In genomic region chr22:23020659-23021293, GRCh38 we compare ENCODE assay signal across 15 cellular contexts. TPM values are rescaled to one million over a fixed set of nuclear protein-coding genes. Genes with fewer than 3 reads are reported as not detected.
A peak's percentile ranks its signal among the peaks of the same experiment; 100 is the strongest.
DNase-seq lines count a peak whose midpoint lies in the region; ATAC-seq, FAIRE-seq and TF ChIP-seq lines count a peak whose summit lies in the region.
"Had no signal": no experiment of that assay in that cellular context is flagged by ENCODE, and none has a peak within 500 bp of the region (broad histone marks: within the 10 kb centered on the region; RNA-seq: fewer than 3 reads in every experiment).

No MANE protein-coding gene starts in this region.

- no peak overlapping the region for H2AFZ ChIP-seq in GM12878 (ENCODE audit: control insufficient read depth, low read depth, low read length)

- peak overlapping the region; percentile 72 for H3K27ac Mint-ChIP-seq in stimulated activated naive B cell treated with anti-CD40 and anti-IgM and Interleukin-4, amounts not matched to agents 10 μg/mL and 1 μg/mL and 100 μg/mL, for 72 hours
- H3K27ac Mint-ChIP-seq: CD8-positive, alpha-beta memory T cell; HFFc6 had no signal

- H3K9me3 ChIP-seq in GM12878 (replicated peaks; ENCODE audit: control insufficient read depth, insufficient read depth, low read length) = no peaks in the 10 kb centered on the region
- H3K9me3 ChIP-seq: Caco-2, HAP-1 had no signal

- H3K4me1 Mint-ChIP-seq in stimulated activated naive B cell treated with anti-CD40 and anti-IgM and Interleukin-4, amounts not matched to agents 10 μg/mL and 1 μg/mL and 100 μg/mL, for 72 hours = peaks cover 11 to 15% of the 10 kb centered on the region in 2 donors
- no peaks in the 10 kb centered on the region for H3K4me1 Mint-ChIP-seq in activated T-cell treated with anti-CD3 and anti-CD28 coated beads, Interleukin-2, amount 50 U/mL, for 4 hours (ENCODE audit: low read depth)

- no peak for DNase-seq in GM18507 (ENCODE audit: extremely low spot score, insufficient read length, low read depth)
- peak; percentile 29 for DNase-seq in MV-4-11 (lab: John Stamatoyannopoulos, UW)
- no peak for DNase-seq in GM12878 (ENCODE audit: low read depth, low spot score)
- DNase-seq in stimulated activated naive B cell treated with anti-CD40 and anti-IgM and Interleukin-4, amounts not matched to agents 10 μg/mL and 1 μg/mL and 100 μg/mL, for 72 hours = no peak
- no peak for DNase-seq in sciatic nerve (ENCODE audit: low spot score)
- no peak for DNase-seq in activated T-cell treated with anti-CD3 and anti-CD28 coated beads, Interleukin-2, amount 50 U/mL, for 4 hours
- DNase-seq in activated CD4-positive, alpha-beta T cell treated with anti-CD3 and anti-CD28 coated beads for 4 hours = no peak
- DNase-seq: Caco-2; CD8-positive, alpha-beta memory T cell; DND-41; HFFc6 had no signal

- H3K36me3 Mint-ChIP-seq in stimulated activated naive B cell treated with anti-CD40 and anti-IgM and Interleukin-4, amounts not matched to agents 10 μg/mL and 1 μg/mL and 100 μg/mL, for 72 hours = peaks cover 4 to 9% of the 10 kb centered on the region in 2 donors
- H3K36me3 Mint-ChIP-seq in activated T-cell treated with anti-CD3 and anti-CD28 coated beads, Interleukin-2, amount 50 U/mL, for 4 hours (ENCODE audit: insufficient read depth) = no peaks in the 10 kb centered on the region
- H3K36me3 Mint-ChIP-seq: CD8-positive, alpha-beta memory T cell had no signal

- H3K79me2 ChIP-seq in GM12878 (ENCODE audit: control insufficient read depth, insufficient read depth, low read length) = no peaks in the 10 kb centered on the region

- SMC1A ChIA-PET in GM12878 (lab: Charles Lee; ENCODE audit: uncharacterized antibody, unreplicated experiment) = interaction anchor here (1.0 to 1.2 kb wide), 4 partner anchors 8 to 61 kb away, joined by 3 to 5 read pairs (median 4); no protein-coding TSS in a partner anchor

- H3K27me3 ChIP-seq in GM12878 (replicated peaks in 1 of 2; ENCODE audit: control insufficient read depth in 2 of 2, insufficient read depth in 2 of 2, low read length in 1 of 2) = no peaks in the 10 kb centered on the region
- H3K27me3 ChIP-seq: BLaER1 had no signal

- POLR2A ChIA-PET in GM12878 (lab: Charles Lee) = interaction anchor here (1.0 kb wide), 1 partner anchor 100 kb away, joined by 3 read pairs; no protein-coding TSS in a partner anchor

- H3K9me3 Mint-ChIP-seq in stimulated activated naive B cell treated with anti-CD40 and anti-IgM and Interleukin-4, amounts not matched to agents 10 μg/mL and 1 μg/mL and 100 μg/mL, for 72 hours = peaks cover 5 to 7% of the 10 kb centered on the region in 2 donors
- H3K9me3 Mint-ChIP-seq in activated T-cell treated with anti-CD3 and anti-CD28 coated beads, Interleukin-2, amount 50 U/mL, for 4 hours = peaks cover 4% of the 10 kb centered on the region

- H3K9ac ChIP-seq in GM12878 (ENCODE audit: control insufficient read depth, insufficient read depth, low read length) = no peak overlapping the region
- H3K9ac ChIP-seq: BLaER1 had no signal

- no peak for TF ChIP-seq POLR2A in GM12878 (IDR thresholded peaks at IDR 0.05; ENCODE audit: low read depth, low read length)

- in situ Hi-C loops in GM12878 (cut with MboI) = no loop called here

- no peak for TF ChIP-seq EP300 in GM12878 (IDR thresholded peaks at IDR 0.05; ENCODE audit: borderline replicate concordance in 1 of 2, control insufficient read depth in 1 of 2, low read depth in 2 of 2, low read length in 2 of 2)

- no TSS peak for BruUV-seq in GM12878 (replicated peaks; lab: Mats Ljungman, UMichigan)

- RAD21 ChIA-PET in GM12878 (lab: Charles Lee; ENCODE audit: unreplicated experiment) = interaction anchor here (0.8 kb wide), 1 partner anchor 9 kb away, joined by 3 read pairs; no protein-coding TSS in a partner anchor

- ATAC-seq in GM12878 (peak; percentile 43; the same call in 2 of the 3 replicates), sciatic nerve (no peak)
- peak; percentile 93 for ATAC-seq in stimulated activated naive B cell treated with anti-CD40 and anti-IgM and Interleukin-4, amounts not matched to agents 10 μg/mL and 1 μg/mL and 100 μg/mL, for 72 hours (replicated peaks)
- no peak for ATAC-seq in activated T-cell treated with anti-CD3 and anti-CD28 coated beads, Interleukin-2, amount 50 U/mL, for 4 hours

- CTCF ChIA-PET in GM12878 (lab: Yijun Ruan, JAX) = interaction anchor here (0.9 kb wide), 1 partner anchor 15 kb away, joined by 3 read pairs; no protein-coding TSS in a partner anchor

- peak overlapping the region; percentile 34 to 54 for H3K4me3 Mint-ChIP-seq in stimulated activated naive B cell treated with anti-CD40 and anti-IgM and Interleukin-4, amounts not matched to agents 10 μg/mL and 1 μg/mL and 100 μg/mL, for 72 hours
- no peak overlapping the region for H3K4me3 Mint-ChIP-seq in activated T-cell treated with anti-CD3 and anti-CD28 coated beads, Interleukin-2, amount 50 U/mL, for 4 hours
- H3K4me3 Mint-ChIP-seq: CD8-positive, alpha-beta memory T cell; HFFc6 had no signal

- TF ChIP-seq CTCF in GM12878 (IDR thresholded peaks at IDR 0.05 in 2 of 3, conservative IDR thresholded peaks at IDR 0.05 in 1 of 3; ENCODE audit: control insufficient read depth in 2 of 3, extremely low read depth in 1 of 3, insufficient read depth in 1 of 3, low read depth in 3 of 3, low read length in 3 of 3) = no peak

- intact Hi-C loops in GM12878 (cut with micrococcal nuclease; ENCODE audit: unreplicated experiment) = no loop called here
- intact Hi-C loops in sciatic nerve (cut with DNase I) = no loop called here

- no peak overlapping the region for H3K27ac ChIP-seq in GM12878 (ENCODE audit: control insufficient read depth, insufficient read depth)
- H3K27ac ChIP-seq: BLaER1, HL-60 had no signal

- no peak for TF ChIP-seq RAD21 in GM12878 (IDR thresholded peaks at IDR 0.05; ENCODE audit: insufficient read depth, low read depth, low read length)

- H3K27me3 Mint-ChIP-seq in stimulated activated naive B cell treated with anti-CD40 and anti-IgM and Interleukin-4, amounts not matched to agents 10 μg/mL and 1 μg/mL and 100 μg/mL, for 72 hours = no peaks in the 10 kb centered on the region
- H3K27me3 Mint-ChIP-seq in activated T-cell treated with anti-CD3 and anti-CD28 coated beads, Interleukin-2, amount 50 U/mL, for 4 hours (ENCODE audit: low read depth) = peaks cover 2% of the 10 kb centered on the region

- no peaks in the 10 kb centered on the region for H4K20me1 ChIP-seq in GM12878 (ENCODE audit: control insufficient read depth, insufficient read depth)
- H4K20me1 ChIP-seq: BLaER1 had no signal

- H3K4me2 ChIP-seq in GM12878 (ENCODE audit: control insufficient read depth, insufficient read depth) = no peak overlapping the region
- H3K4me2 ChIP-seq: BLaER1 had no signal

- H3K4me3 ChIP-seq in GM12878 = no peak overlapping the region
- H3K4me3 ChIP-seq: BLaER1, HAP-1 had no signal

- H3K4me1 ChIP-seq in GM12878 (ENCODE audit: control insufficient read depth, insufficient read depth, low read length) = no peaks in the 10 kb centered on the region
- H3K4me1 ChIP-seq: BLaER1, Caco-2, HAP-1 had no signal

- FAIRE-seq in GM18507 (lab: Jason Lieb, UNC) = peak; percentile 50
- FAIRE-seq in GM12878 (lab: Jason Lieb, UNC) = peak; percentile 93
- FAIRE-seq: H1 had no signal

- no peaks in the 10 kb centered on the region for H3K36me3 ChIP-seq in GM12878 (ENCODE audit: control insufficient read depth in 2 of 2, insufficient read depth in 2 of 2, low read length in 1 of 2)
- H3K36me3 ChIP-seq: BLaER1, HAP-1 had no signal

TF ChIP-seq in GM12878, 131 proteins besides CTCF, POLR2A, EP300 and RAD21 (continues in another document):
- TF ChIP-seq JUNB (IDR thresholded peaks at IDR 0.05) = 0 out of 2 replicates have a peak, but pooled peaks have one; percentile 23
- TF ChIP-seq SP1 (IDR thresholded peaks at IDR 0.05; ENCODE audit: low read depth, low read length) = no peak
- TF ChIP-seq NR2C1 (IDR thresholded peaks at IDR 0.05) = no peak
- TF ChIP-seq RCOR1 (conservative IDR thresholded peaks at IDR 0.05; ENCODE audit: low read depth, low read length) = no peak
- TF ChIP-seq BMI1 (IDR thresholded peaks at IDR 0.05; ENCODE audit: borderline replicate concordance) = no peak
- 0 out of 2 replicates have a peak, but pooled peaks have one; percentile 51 for TF ChIP-seq MLLT1 (IDR thresholded peaks at IDR 0.05)
- TF ChIP-seq IKZF1 (conservative IDR thresholded peaks at IDR 0.05) = no peak
- no peak for TF ChIP-seq SMAD1 (IDR thresholded peaks at IDR 0.05; ENCODE audit: low read depth, partially characterized antibody)
- TF ChIP-seq CHD1 (IDR thresholded peaks at IDR 0.05; ENCODE audit: low read depth, low read length) = no peak

RNA-seq across cellular contexts. Expression of gene GNAZ, which starts 49.5 kb away (rescaled TPM):
- total RNA-seq in GM12878 (2013; cell fraction: nucleolus; rRNA removed) = 0.93 and 1.6 TPM in 2 replicates
- total RNA-seq in GM12878 (2014; rRNA removed) (0.60 and 0.73 TPM in 2 replicates), GM12878 (2014; rRNA removed; fragmentation: Illumina TruSeq; extraction: Trizol) (0.36 and 0.46 TPM in 2 replicates), GM12878 (2021) (0.51 and 0.96 TPM in 2 replicates), sciatic nerve (22.8 TPM)
- polyA plus RNA-seq in GM12878 (2011; ENCODE audit: low read depth) = not detected
- polyA plus RNA-seq in GM12878 (2011; rRNA removed) (0.68 and 1.0 TPM in 2 replicates), GM12878 (2014; fragmentation: Illumina TruSeq; extraction: Trizol) (0.14 and 0.44 TPM in 2 replicates), GM12878 (2014; fragmentation: Nextera tagmentation; extraction: Ambion mirVana) (under 1 TPM in 1 of 2 experiments, not detected in 1; 0.09 TPM), GM12878 (2014; rRNA removed) (0.54 and 1.5 TPM in 2 replicates), GM12878 (2016; fragmentation: Nextera tagmentation; extraction: Ambion mirVana) (under 1 TPM; 0.16 to 0.28 TPM)
- polyA plus RNA-seq in GM12878 (2011; cell fraction: cytosol; rRNA removed) = 1.5 and 1.9 TPM in 2 replicates
- 2.0 and 4.6 TPM in 2 replicates for polyA plus RNA-seq in GM12878 (2011; cell fraction: nucleus; rRNA removed)
- 0.11 and 0.17 TPM in 2 replicates for polyA plus RNA-seq in GM12878 (2012)
- polyA minus RNA-seq in GM12878 (2011; rRNA and poly(A)+ RNA removed) = 1.2 and 1.7 TPM in 2 replicates
- 1.1 and 3.6 TPM in 2 replicates for polyA minus RNA-seq in GM12878 (2011; cell fraction: cytosol; rRNA and poly(A)+ RNA removed)
- polyA minus RNA-seq in GM12878 (2011; cell fraction: nucleus; rRNA and poly(A)+ RNA removed) = 0.36 and 1.4 TPM in 2 replicates
- 1 to 10 TPM in 1 of 3 donors, under 1 TPM in 2; 0.61 to 1.3 (median 0.99) TPM for total RNA-seq in activated T-cell treated with anti-CD3 and anti-CD28 coated beads, Interleukin-2, amount 50 U/mL, for 4 hours

Comparison
In these comparisons a context has a peak if more than half of its experiments do, and no peak if none do; other contexts are left out.
1. ATAC-seq: peak in GM12878 (single experiment) and stimulated activated naive B cell treated with anti-CD40 and anti-IgM and Interleukin-4, amounts not matched to agents 10 μg/mL and 1 μg/mL and 100 μg/mL, for 72 hours (2 of 2); none in sciatic nerve (single experiment) and activated T-cell treated with anti-CD3 and anti-CD28 coated beads, Interleukin-2, amount 50 U/mL, for 4 hours (0 of 2).